ENCODE assay signal across 19 cellular contexts in genomic region chr21:24223625-24224024, GRCh38.
DNase-seq lines count a peak whose midpoint lies in the region; ATAC-seq, FAIRE-seq and TF ChIP-seq lines count a peak whose summit lies in the region.
"Had no signal": no experiment of that assay in that cellular context is flagged by ENCODE, and none has a peak within 500 bp of the region (broad histone marks: within the 10 kb centered on the region; RNA-seq: fewer than 3 reads in every experiment).

No MANE protein-coding gene starts in this region.

- H3K36me3 ChIP-seq in mammary epithelial cell (ENCODE audit: insufficient read depth, low read length) = no peaks in the 10 kb centered on the region
- no peaks in the 10 kb centered on the region for H3K36me3 ChIP-seq in RWPE2 (ENCODE audit: low read depth)
- no peaks in the 10 kb centered on the region for H3K36me3 ChIP-seq in bronchial epithelial cell (ENCODE audit: control insufficient read depth, insufficient read depth, low read length)
- H3K36me3 ChIP-seq: BLaER1 treated with 17β-estradiol and CSF1 and Interleukin-3, amounts not matched to agents 10 nM and 100 nM; MG63 had no signal

- CTCF ChIA-PET in MCF 10A (lab: Yijun Ruan, JAX) (interaction anchor here (0.7 to 0.9 kb wide), 2 partner anchors 40 to 283 kb away, joined by 3 read pairs; no protein-coding TSS in a partner anchor), mammary epithelial cell (lab: Charles Lee; ENCODE audit: low non-redundant PET) (no interaction called here)

- no peaks in the 10 kb centered on the region for H3K79me2 ChIP-seq in mammary epithelial cell (ENCODE audit: insufficient read depth, low read length)

- BruUV-seq in MCF 10A (replicated peaks; lab: Mats Ljungman, UMichigan) (no TSS peak), mammary epithelial cell (replicated peaks; lab: Mats Ljungman, UMichigan) (no TSS peak)

- dilution Hi-C loops in mammary epithelial cell (cut with HindIII; ENCODE audit: low sequenced_read_pairs) = no loop called here

- peak; percentile 53; the same call in 1 of the 3 replicates for ATAC-seq in RWPE2 (ENCODE audit: low read depth)
- no peak for ATAC-seq in T-helper 17 cell
- ATAC-seq: A549, HepG2 had no signal

- no peaks in the 10 kb centered on the region for H4K20me1 ChIP-seq in mammary epithelial cell (ENCODE audit: insufficient read depth, low read length)
- H4K20me1 ChIP-seq: BLaER1 treated with 17β-estradiol and CSF1 and Interleukin-3, amounts not matched to agents 10 nM and 100 nM had no signal

- peaks cover 16% of the 10 kb centered on the region for H3K4me1 Mint-ChIP-seq in MCF 10A (ENCODE audit: insufficient read depth, unreplicated experiment)
- H3K4me1 Mint-ChIP-seq in T-helper 17 cell = no peaks in the 10 kb centered on the region

- WGBS in mammary epithelial cell (ENCODE audit: low coverage, missing lambda C conversion rate) = 49% methylated on average over 2 of the region's 2 CpGs

- no peak overlapping the region for H3K9ac ChIP-seq in mammary epithelial cell (ENCODE audit: insufficient read depth, low read length)
- H3K9ac ChIP-seq: BLaER1 treated with 17β-estradiol and CSF1 and Interleukin-3, amounts not matched to agents 10 nM and 100 nM had no signal

- H3K9me3 ChIP-seq in mammary epithelial cell (replicated peaks; ENCODE audit: insufficient read depth, low read length) = peaks cover 15% of the 10 kb centered on the region
- no peaks in the 10 kb centered on the region for H3K9me3 ChIP-seq in RWPE2 (ENCODE audit: severe bottlenecking)
- no peaks in the 10 kb centered on the region for H3K9me3 ChIP-seq in T-helper 17 cell (ENCODE audit: control insufficient read depth, low read length, poor library complexity, severe bottlenecking)
- H3K9me3 ChIP-seq: A549, MG63 had no signal

- FAIRE-seq in bronchial epithelial cell (lab: Jason Lieb, UNC) = no peak
- FAIRE-seq: A549, GM12892, HepG2 had no signal

- H3K36me3 Mint-ChIP-seq in MCF 10A (ENCODE audit: insufficient read depth, unreplicated experiment) (peaks cover 3% of the 10 kb centered on the region), T-helper 17 cell (ENCODE audit: low read depth) (no peaks in the 10 kb centered on the region)

- in situ Hi-C loops in mammary epithelial cell (cut with MboI; ENCODE audit: low sequenced_read_pairs in 2 of 2) = no loop called here

- H3K27me3 Mint-ChIP-seq in MCF 10A (ENCODE audit: insufficient read depth, unreplicated experiment) (no peaks in the 10 kb centered on the region), T-helper 17 cell (no peaks in the 10 kb centered on the region)

- DNase-seq in MCF 10A (ENCODE audit: unreplicated experiment) (peak; percentile 48), mammary epithelial cell (no peak), RWPE2 (ENCODE audit: low spot score) (no peak), bronchial epithelial cell (ENCODE audit: low read depth) (peak; percentile 65), coronary artery (ENCODE audit: low spot score) (no peak), UCSD-AML1 (lab: John Stamatoyannopoulos, UW; ENCODE audit: unreplicated experiment) (no peak), T-helper 17 cell (no peak), hepatic stellate cell (ENCODE audit: low spot score) (no peak)
- DNase-seq: DMS 273 treated with DMSO at 0.1 percent for 48 hours; GF-D8; GOT3; MG63; NCI-H187; NK-92 treated with Interleukin-12 subunit alpha and Interleukin-12 subunit beta, amount 100 ng/mL, for 24 hours had no signal

- H3K4me1 ChIP-seq in mammary epithelial cell (ENCODE audit: insufficient read depth, low read length) = no peaks in the 10 kb centered on the region
- peaks cover 6% of the 10 kb centered on the region for H3K4me1 ChIP-seq in RWPE2 (ENCODE audit: insufficient read depth, poor library complexity, severe bottlenecking)
- H3K4me1 ChIP-seq: A549 had no signal

- POLR2A ChIA-PET in MCF 10A (lab: Yijun Ruan, JAX) = no interaction called here

- H2AFZ ChIP-seq in mammary epithelial cell (ENCODE audit: low read depth, low read length) = no peak overlapping the region

- intact Hi-C loops in MCF 10A (cut with micrococcal nuclease) (no loop called here), mammary epithelial cell (cut with micrococcal nuclease) (no loop called here)

- no peak overlapping the region for H3K4me3 Mint-ChIP-seq in MCF 10A (ENCODE audit: unreplicated experiment)
- H3K4me3 Mint-ChIP-seq in T-helper 17 cell = no peak overlapping the region

- TF ChIP-seq CTCF in MCF 10A (IDR thresholded peaks at IDR 0.05; ENCODE audit: unreplicated experiment) (no peak), mammary epithelial cell (conservative IDR thresholded peaks at IDR 0.05 in 1 of 2, IDR thresholded peaks at IDR 0.05 in 1 of 2; ENCODE audit: extremely low read depth in 1 of 2, insufficient read depth in 1 of 2, low read depth in 1 of 2, low read length in 2 of 2) (no peak), RWPE2 (IDR thresholded peaks at IDR 0.05; ENCODE audit: poor library complexity, severe bottlenecking) (no peak), bronchial epithelial cell (IDR thresholded peaks at IDR 0.05; ENCODE audit: insufficient read depth, low read length, severe bottlenecking) (no peak), coronary artery (IDR thresholded peaks at IDR 0.05) (no peak)

- H3K27ac ChIP-seq in mammary epithelial cell (ENCODE audit: insufficient read depth, low read depth, low read length) (no peak overlapping the region), RWPE2 (ENCODE audit: poor library complexity, severe bottlenecking) (no peak overlapping the region), coronary artery (no peak overlapping the region)
- H3K27ac ChIP-seq: A549, SK-N-MC had no signal

- no peak overlapping the region for H3K4me2 ChIP-seq in mammary epithelial cell (ENCODE audit: insufficient read depth, low read depth, low read length)
- H3K4me2 ChIP-seq: A549 had no signal

- peaks cover 7% of the 10 kb centered on the region for H3K9me3 Mint-ChIP-seq in MCF 10A (ENCODE audit: unreplicated experiment)

- H3K4me3 ChIP-seq in mammary epithelial cell (replicated peaks in 1 of 3; ENCODE audit: insufficient read depth in 1 of 3, low read depth in 2 of 3, low read length in 3 of 3) (no peak overlapping the region), RWPE2 (ENCODE audit: severe bottlenecking) (no peak overlapping the region), bronchial epithelial cell (ENCODE audit: low read depth, low read length) (no peak overlapping the region), coronary artery (no peak overlapping the region)
- H3K4me3 ChIP-seq: A549; BLaER1 treated with 17β-estradiol and CSF1 and Interleukin-3, amounts not matched to agents 10 nM and 100 nM; MG63; SK-N-MC had no signal

- H3K27ac Mint-ChIP-seq in MCF 10A (ENCODE audit: low read depth, unreplicated experiment) (no peak overlapping the region), T-helper 17 cell (no peak overlapping the region)

- H3K27me3 ChIP-seq in mammary epithelial cell (ENCODE audit: insufficient read depth, low read length) (no peaks in the 10 kb centered on the region), RWPE2 (ENCODE audit: insufficient read depth, poor library complexity, severe bottlenecking) (no peaks in the 10 kb centered on the region), bronchial epithelial cell (ENCODE audit: control insufficient read depth, insufficient read depth, low read length) (no peaks in the 10 kb centered on the region)
- H3K27me3 ChIP-seq: BLaER1 treated with 17β-estradiol and CSF1 and Interleukin-3, amounts not matched to agents 10 nM and 100 nM; MG63 had no signal

Comparison
In these comparisons a context has a peak if more than half of its experiments do, and no peak if none do; other contexts are left out.
1. DNase-seq: peak in MCF 10A (single experiment) and bronchial epithelial cell (single experiment); none in mammary epithelial cell (single experiment), RWPE2 (single experiment), coronary artery (single experiment), UCSD-AML1 (single experiment), T-helper 17 cell (0 of 3) and hepatic stellate cell (single experiment).